In genomic region chr20:47815416-47815806, GRCh38 we compare ENCODE assay signal across 30 cellular contexts. TPM values are rescaled to one million over a fixed set of nuclear protein-coding genes. Genes with fewer than 3 reads are reported as not detected.
DNase-seq lines count a peak whose midpoint lies in the region; ATAC-seq, FAIRE-seq and TF ChIP-seq lines count a peak whose summit lies in the region.
"Had no signal": no experiment of that assay in that cellular context is flagged by ENCODE, and none has a peak within 500 bp of the region (broad histone marks: within the 10 kb centered on the region; RNA-seq: fewer than 3 reads in every experiment).

No MANE protein-coding gene starts in this region.

- H3K4me1 ChIP-seq in HepG2 (ENCODE audit: insufficient read depth, low read length) (no peaks in the 10 kb centered on the region), right lobe of liver (no peaks in the 10 kb centered on the region), MM.1S (ENCODE audit: low read length) (peaks cover 73% of the 10 kb centered on the region), astrocyte (ENCODE audit: insufficient read depth, low read length) (no peaks in the 10 kb centered on the region)

- H3K9ac ChIP-seq in HepG2 (ENCODE audit: insufficient read depth, low read depth, low read length): no peak overlapping the region
- H3K9ac ChIP-seq in MM.1S (ENCODE audit: low read length): no peak overlapping the region
- no peak overlapping the region for H3K9ac ChIP-seq in astrocyte (ENCODE audit: low read length)
- H3K9ac ChIP-seq: BLaER1 had no signal

- H3F3A ChIP-seq in MM.1S (ENCODE audit: insufficient read depth, low read length): peaks cover 38% of the 10 kb centered on the region

- H3K36me3 Mint-ChIP-seq in astrocyte (ENCODE audit: low read depth, unreplicated experiment) (no peaks in the 10 kb centered on the region), glutamatergic neuron (ENCODE audit: unreplicated experiment) (peaks cover 8% of the 10 kb centered on the region)
- H3K36me3 Mint-ChIP-seq: CD14-positive monocyte; CD4-positive, alpha-beta memory T cell; CD4-positive, CD25-positive, alpha-beta regulatory T cell; CD8-positive, alpha-beta memory T cell had no signal

- no peak for TF ChIP-seq POLR2A in HepG2 (IDR thresholded peaks at IDR 0.05; ENCODE audit: insufficient read depth in 1 of 2, low read depth in 2 of 2, low read length in 2 of 2)
- no peak for TF ChIP-seq POLR2A in right lobe of liver (IDR thresholded peaks at IDR 0.05)

- no peak for TF ChIP-seq EP300 in HepG2 (IDR thresholded peaks at IDR 0.05; ENCODE audit: low read depth in 2 of 2, low read length in 2 of 2)
- no peak for TF ChIP-seq EP300 in HepG2 (CRISPR knock-in tag; IDR thresholded peaks at IDR 0.05; ENCODE audit: borderline replicate concordance)

- H4K20me1 ChIP-seq in HepG2 (ENCODE audit: insufficient read depth, low read length) (no peaks in the 10 kb centered on the region), MM.1S (ENCODE audit: insufficient read depth, low read length) (no peaks in the 10 kb centered on the region), astrocyte (ENCODE audit: insufficient read depth, low read length) (no peaks in the 10 kb centered on the region)
- H4K20me1 ChIP-seq: BLaER1 had no signal

- H3K4me3 ChIP-seq in HepG2 (replicated peaks in 1 of 3; ENCODE audit: insufficient read depth in 1 of 3, low read depth in 2 of 3, low read length in 3 of 3): no peak overlapping the region
- no peak overlapping the region for H3K4me3 ChIP-seq in right lobe of liver
- H3K4me3 ChIP-seq in MM.1S (ENCODE audit: low read length): no peak overlapping the region
- no peak overlapping the region for H3K4me3 ChIP-seq in astrocyte (ENCODE audit: insufficient read depth, low read depth, low read length)
- H3K4me3 ChIP-seq: BLaER1, GM12878 had no signal

- no TSS peak for BruUV-seq in HepG2 (replicated peaks; lab: Mats Ljungman, UMichigan)

- TF ChIP-seq CTCF in HepG2 (CRISPR knock-in tag; IDR thresholded peaks at IDR 0.05) (no peak), right lobe of liver (IDR thresholded peaks at IDR 0.05) (no peak), MM.1S (IDR thresholded peaks at IDR 0.05; ENCODE audit: low read length) (no peak), astrocyte (IDR thresholded peaks at IDR 0.05; ENCODE audit: insufficient read depth, low read depth, low read length) (no peak), glutamatergic neuron (IDR thresholded peaks at IDR 0.05; ENCODE audit: partially characterized antibody, unreplicated experiment) (no peak), GM20000 (IDR thresholded peaks at IDR 0.05; ENCODE audit: extremely low read depth, missing control alignments) (no peak)

- H3K36me3 ChIP-seq in HepG2 (replicated peaks in 1 of 2; ENCODE audit: control insufficient read depth in 1 of 2, insufficient read depth in 2 of 2, low read length in 2 of 2): no peaks in the 10 kb centered on the region
- H3K36me3 ChIP-seq in right lobe of liver: no peaks in the 10 kb centered on the region
- no peaks in the 10 kb centered on the region for H3K36me3 ChIP-seq in MM.1S (replicated peaks; ENCODE audit: insufficient read depth, low read length)
- no peaks in the 10 kb centered on the region for H3K36me3 ChIP-seq in astrocyte (ENCODE audit: insufficient read depth, low read length)
- H3K36me3 ChIP-seq: BE2C, BLaER1 had no signal

- H2AFZ ChIP-seq in HepG2 (ENCODE audit: low read length) (no peak overlapping the region), MM.1S (ENCODE audit: low read length) (no peak overlapping the region), astrocyte (ENCODE audit: low read depth, low read length) (no peak overlapping the region)

- no peaks in the 10 kb centered on the region for H3K79me2 ChIP-seq in HepG2 (ENCODE audit: insufficient read depth, low read length)
- H3K79me2 ChIP-seq in MM.1S (ENCODE audit: low read length): peaks cover 6% of the 10 kb centered on the region; the same call in 1 of the 2 replicates
- no peaks in the 10 kb centered on the region for H3K79me2 ChIP-seq in astrocyte (ENCODE audit: insufficient read depth, low read length)

- H3K9me3 Mint-ChIP-seq in astrocyte (ENCODE audit: unreplicated experiment) (peaks cover 14% of the 10 kb centered on the region), glutamatergic neuron (ENCODE audit: unreplicated experiment) (no peaks in the 10 kb centered on the region)

- no peaks in the 10 kb centered on the region for H3K9me2 ChIP-seq in MM.1S (replicated peaks; ENCODE audit: insufficient read depth, low read length)

- no peak for TF ChIP-seq RAD21 in HepG2 (CRISPR knock-in tag; IDR thresholded peaks at IDR 0.05)

- no peak for DNase-seq in HepG2 (ENCODE audit: low spot score)
- no peak for DNase-seq in right lobe of liver
- DNase-seq in MM.1S: no peak
- DNase-seq in astrocyte (ENCODE audit: low read depth): no peak
- DNase-seq in glutamatergic neuron: no peak
- no peak for DNase-seq in GM20000 (ENCODE audit: low spot score)
- no peak for DNase-seq in Kasumi-1 (lab: John Stamatoyannopoulos, UW)
- DNase-seq: 8988T; ACHN; BE2C; C1 segment of cervical spinal cord; CD4-positive, alpha-beta memory T cell; CD4-positive, CD25-positive, alpha-beta regulatory T cell; CD8-positive, alpha-beta memory T cell; COR-L47; DMS 273 treated with DMSO at 0.1 percent for 48 hours; DMS153; DMS53; DMS79; DND-41; EL; GDM1 had no signal

- ATAC-seq in HepG2 (no peak), right lobe of liver (no peak), GM18511 (IDR thresholded peaks at IDR 0.05; ENCODE audit: unreplicated experiment) (no peak)
- ATAC-seq: GM12878 had no signal

- POLR2A ChIA-PET in HepG2 (lab: Yijun Ruan, JAX): no interaction called here

- H3K27me3 ChIP-seq in HepG2 (ENCODE audit: control insufficient read depth in 1 of 2, insufficient read depth in 2 of 2, low read length in 2 of 2) (peaks cover 7 to 50% of the 10 kb centered on the region in 2 experiments; a peak in 3 of 5 replicates), right lobe of liver (no peaks in the 10 kb centered on the region), MM.1S (replicated peaks; ENCODE audit: insufficient read depth, low read length) (no peaks in the 10 kb centered on the region), astrocyte (ENCODE audit: insufficient read depth, low read length) (peaks cover 43% of the 10 kb centered on the region)
- H3K27me3 ChIP-seq: BE2C, BLaER1 had no signal

- no peak overlapping the region for H3K4me2 ChIP-seq in HepG2 (ENCODE audit: low read depth, low read length)
- no peak overlapping the region for H3K4me2 ChIP-seq in MM.1S (ENCODE audit: low read depth, low read length)
- no peak overlapping the region for H3K4me2 ChIP-seq in astrocyte (ENCODE audit: low read length)

- in situ Hi-C loops in HepG2 (cut with HindIII; ENCODE audit: extremely low pct_ligation_motif_present, low pct_unique_long_range_greater_than_20kb): no loop called here

- CTCF ChIA-PET in HepG2 (lab: Yijun Ruan, JAX; ENCODE audit: low intra/inter-chr PET ratio, low total read pairs): no interaction called here

- H3K27ac ChIP-seq in HepG2 (ENCODE audit: extremely low read length, insufficient read depth, low read length): no peak overlapping the region
- H3K27ac ChIP-seq in right lobe of liver: no peak overlapping the region
- H3K27ac ChIP-seq in MM.1S (ENCODE audit: low read length): peak overlapping the region; percentile 98; the same call in 1 of the 2 replicates
- H3K27ac ChIP-seq in astrocyte (ENCODE audit: low read depth, low read length): no peak overlapping the region
- H3K27ac ChIP-seq: BLaER1 had no signal

- H3K4me1 Mint-ChIP-seq in astrocyte (ENCODE audit: low read depth, unreplicated experiment) (no peaks in the 10 kb centered on the region), glutamatergic neuron (ENCODE audit: low read depth, unreplicated experiment) (peaks cover 9% of the 10 kb centered on the region)
- H3K4me1 Mint-ChIP-seq: CD14-positive monocyte; CD4-positive, alpha-beta memory T cell; CD8-positive, alpha-beta memory T cell had no signal

- H3K27ac Mint-ChIP-seq in astrocyte (ENCODE audit: unreplicated experiment) (peak overlapping the region; percentile 31), glutamatergic neuron (ENCODE audit: unreplicated experiment) (peak overlapping the region; percentile 19)
- H3K27ac Mint-ChIP-seq: CD4-positive, alpha-beta memory T cell had no signal

- H3K4me3 Mint-ChIP-seq in astrocyte (ENCODE audit: unreplicated experiment) (no peak overlapping the region), glutamatergic neuron (ENCODE audit: unreplicated experiment) (no peak overlapping the region)
- H3K4me3 Mint-ChIP-seq: CD14-positive monocyte; CD4-positive, alpha-beta memory T cell; CD4-positive, CD25-positive, alpha-beta regulatory T cell; CD8-positive, alpha-beta memory T cell had no signal

- WGBS in HepG2 (ENCODE audit: low lambda C conversion rate): 17% methylated on average over 3 of the region's 3 CpGs
- WGBS in right lobe of liver (ENCODE audit: insufficient coverage, low coverage, low lambda C conversion rate, missing lambda C conversion rate): 48% methylated on average over 3 of the region's 3 CpGs

- intact Hi-C loops in HepG2 (cut with micrococcal nuclease; ENCODE audit: unreplicated experiment) (no loop called here), right lobe of liver (cut with DNase I) (no loop called here)

- no peaks in the 10 kb centered on the region for H3K9me3 ChIP-seq in HepG2 (ENCODE audit: low read length)
- no peaks in the 10 kb centered on the region for H3K9me3 ChIP-seq in right lobe of liver
- H3K9me3 ChIP-seq in MM.1S (replicated peaks; ENCODE audit: insufficient read depth, low read length): no peaks in the 10 kb centered on the region
- no peaks in the 10 kb centered on the region for H3K9me3 ChIP-seq in astrocyte (ENCODE audit: insufficient read depth, low read depth, low read length)
- H3K9me3 ChIP-seq: BE2C, BLaER1 had no signal

- H3K27me3 Mint-ChIP-seq in astrocyte (ENCODE audit: low read depth, unreplicated experiment) (peaks cover 61% of the 10 kb centered on the region), glutamatergic neuron (ENCODE audit: unreplicated experiment) (peaks cover 5% of the 10 kb centered on the region)

- FAIRE-seq in HepG2 (lab: Jason Lieb, UNC) (no peak), astrocyte (lab: Jason Lieb, UNC) (no peak)
- FAIRE-seq: A204.1, GM12878, GM12892, GM18507, GM19239 had no signal

RNA-seq across cellular contexts. Expression of gene SULF2, which starts 30.1 kb away (rescaled TPM):
- total RNA-seq in HepG2 (2016; rRNA removed; fragmentation: Illumina TruSeq; extraction: Trizol) (29.1 and 50.9 TPM in 2 replicates), right lobe of liver (10 to 100 TPM in 5 of 6 experiments, 1 to 10 TPM in 1; 6.1 to 92.0 (median 48.3) TPM), astrocyte (115 and 139 TPM in 2 replicates), glutamatergic neuron (ENCODE audit: unreplicated experiment) (97.8 TPM)
- 7.4 and 9.2 TPM in 2 replicates for total RNA-seq in HepG2 (2016; cell fraction: cytosol; rRNA removed; fragmentation: Illumina TruSeq; extraction: Trizol; ENCODE audit: low read depth)
- 22.2 and 47.3 TPM in 2 replicates for total RNA-seq in HepG2 (2016; cell fraction: insoluble cytoplasmic fraction; rRNA removed; fragmentation: Illumina TruSeq; extraction: Trizol)
- 23.9 and 29.0 TPM in 2 replicates for total RNA-seq in HepG2 (2016; cell fraction: membrane; rRNA removed; fragmentation: Illumina TruSeq; extraction: Trizol)
- total RNA-seq in HepG2 (2016; cell fraction: nucleus; rRNA removed; fragmentation: Illumina TruSeq; extraction: Trizol): 55.3 and 65.2 TPM in 2 replicates
- 7.2 and 9.3 TPM in 2 replicates for polyA plus RNA-seq in HepG2 (2011; rRNA removed)
- 9.3 and 12.6 TPM in 2 replicates for polyA plus RNA-seq in HepG2 (2011; cell fraction: cytosol; rRNA removed)
- 21.3 and 25.5 TPM in 2 replicates for polyA plus RNA-seq in HepG2 (2011; cell fraction: nucleus; rRNA removed)
- 5.1 and 11.0 TPM in 2 replicates for polyA plus RNA-seq in HepG2 (2012)
- polyA plus RNA-seq in HepG2 (2016; cell fraction: cytosol; fragmentation: Illumina TruSeq; extraction: Trizol; ENCODE audit: low read depth): 10.7 and 10.8 TPM in 2 replicates
- 33.7 and 34.1 TPM in 2 replicates for polyA plus RNA-seq in HepG2 (2016; cell fraction: insoluble cytoplasmic fraction; fragmentation: Illumina TruSeq; extraction: Trizol; ENCODE audit: low read depth)
- 22.4 and 24.8 TPM in 2 replicates for polyA plus RNA-seq in HepG2 (2016; cell fraction: membrane; fragmentation: Illumina TruSeq; extraction: Trizol; ENCODE audit: low read depth)
- 96.6 and 101 TPM in 2 replicates for polyA plus RNA-seq in HepG2 (2016; cell fraction: nucleus; fragmentation: Illumina TruSeq; extraction: Trizol; ENCODE audit: insufficient read depth, low read depth)
- 51.1 TPM in 1 of 2 replicates, not detected in the other for polyA minus RNA-seq in HepG2 (2011; rRNA and poly(A)+ RNA removed; ENCODE audit: low replicate concordance)
- 16.7 and 17.7 TPM in 2 replicates for polyA minus RNA-seq in HepG2 (2011; cell fraction: cytosol; rRNA and poly(A)+ RNA removed)
- 11.1 and 13.5 TPM in 2 replicates for polyA minus RNA-seq in HepG2 (2011; cell fraction: nucleus; rRNA and poly(A)+ RNA removed)
- total RNA-seq: CD4-positive, CD25-positive, alpha-beta regulatory T cell had no signal
